ENCODE assay signal across 9 cellular contexts in the genomic region with DNA sequence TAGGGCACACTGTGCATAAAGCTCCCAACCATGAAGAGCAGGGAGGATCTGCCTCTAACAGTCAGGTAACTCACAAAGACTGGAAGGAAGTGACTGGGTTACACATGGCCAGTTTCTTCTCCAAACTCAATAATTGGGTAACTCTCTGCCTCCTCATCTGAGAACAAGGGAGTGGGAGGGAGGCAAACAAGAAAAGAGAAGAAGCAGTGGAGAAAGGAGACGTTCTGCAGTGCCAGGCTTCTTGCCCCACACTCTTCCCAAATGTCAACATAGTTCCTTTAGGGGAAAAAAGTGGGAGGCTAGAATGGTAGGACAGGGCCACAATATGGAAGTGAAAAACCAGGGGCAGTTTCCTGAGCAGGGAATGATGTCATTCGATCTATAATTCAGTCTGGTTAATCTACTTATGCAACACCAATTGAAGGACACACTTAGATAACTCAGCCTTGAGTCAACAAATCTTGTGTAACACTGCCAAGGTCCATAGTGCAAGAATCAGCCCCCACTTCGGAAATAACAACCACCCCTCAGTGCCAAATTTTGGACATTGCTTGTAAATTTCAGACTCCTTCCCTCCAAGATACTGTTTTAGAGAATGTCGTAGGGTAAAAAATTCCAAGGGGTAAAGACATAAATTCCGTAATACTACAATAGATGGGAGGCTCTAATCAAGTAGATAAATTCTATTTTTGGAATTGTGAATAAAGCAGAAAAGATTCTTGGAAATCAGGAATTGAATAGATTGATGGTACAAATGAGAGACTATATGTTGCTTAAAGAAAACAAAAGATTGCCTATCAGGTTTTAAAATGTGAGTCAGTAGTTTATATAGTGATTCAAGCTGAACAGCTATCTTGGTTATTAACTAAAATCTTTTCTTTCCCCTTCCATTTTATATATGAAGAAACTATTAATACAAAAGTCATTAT.
DNase-seq lines count a peak whose midpoint lies in the region; ATAC-seq and TF ChIP-seq lines count a peak whose summit lies in the region.
"Had no signal": no experiment of that assay in that cellular context is flagged by ENCODE, and none has a peak within 500 bp of the region (broad histone marks: within the 10 kb centered on the region; RNA-seq: fewer than 3 reads in every experiment).

No MANE protein-coding gene starts in this region.

- H3K27me3 Mint-ChIP-seq in activated CD4-positive, alpha-beta T cell treated with anti-CD3 and anti-CD28 coated beads for 36 hours = no peaks in the 10 kb centered on the region
- H3K27me3 Mint-ChIP-seq in WTC11 (ENCODE audit: low read depth) = no peaks in the 10 kb centered on the region
- no peaks in the 10 kb centered on the region for H3K27me3 Mint-ChIP-seq in activated T-helper 1 cell treated with anti-CD3 and anti-CD28 coated beads, Interleukin-12 subunit alpha, Interleukin-12 subunit beta, Interleukin-2, Interleukin-4 antibody, amounts not matched to agents 30 ng/mL and 10 ng/mL and 1 ng/mL, durations not matched to agents 14 hours and 24 hours and 36 hours (ENCODE audit: insufficient read depth)

- no peak for TF ChIP-seq POLR2A in transverse colon (IDR thresholded peaks at IDR 0.05)

- in situ Hi-C loops in transverse colon (cut with MboI; ENCODE audit: low pct_ligation_motif_present in 1 of 4, low pct_unique_long_range_greater_than_20kb in 1 of 4, low sequenced_read_pairs in 3 of 4) = loop anchor here in 3 of 4 donors (25.0 kb wide), 1 partner anchor 560 kb away; the partner anchor contains the start of gene BCL6 (in 3 of the 3)

- H3K36me3 ChIP-seq in kidney epithelial cell (ENCODE audit: control insufficient read depth, insufficient read depth, low read length) (no peaks in the 10 kb centered on the region), transverse colon (no peaks in the 10 kb centered on the region)

- H3K27ac ChIP-seq in transverse colon = peak overlapping the region; percentile 75 to 81 (median 79)

- 39 to 49% methylated on average over 3 to 5 of the region's 5 CpGs for WGBS in transverse colon (ENCODE audit: low coverage in 1 of 2), 2 donors

- peaks cover 29 to 84% (median 56%) of the 10 kb centered on the region in 4 donors for H3K4me1 ChIP-seq in transverse colon

- H3K4me3 ChIP-seq in kidney epithelial cell (ENCODE audit: low read depth, low read length) = no peak overlapping the region
- H3K4me3 ChIP-seq in transverse colon = no peak overlapping the region

- CTCF ChIA-PET in activated CD4-positive, alpha-beta T cell treated with anti-CD3 and anti-CD28 coated beads for 36 hours (lab: Charles Lee) = interaction anchor here (1.5 to 3.9 kb wide), 6 partner anchors 12 to 657 kb away, joined by 4 to 35 read pairs (median 8); no protein-coding TSS in a partner anchor
- CTCF ChIA-PET in WTC11 (lab: Charles Lee) = no interaction called here

- H3K4me3 Mint-ChIP-seq in activated CD4-positive, alpha-beta T cell treated with anti-CD3 and anti-CD28 coated beads for 36 hours = no peak overlapping the region
- no peak overlapping the region for H3K4me3 Mint-ChIP-seq in WTC11
- no peak overlapping the region for H3K4me3 Mint-ChIP-seq in activated T-helper 1 cell treated with anti-CD3 and anti-CD28 coated beads, Interleukin-12 subunit alpha, Interleukin-12 subunit beta, Interleukin-2, Interleukin-4 antibody, amounts not matched to agents 30 ng/mL and 10 ng/mL and 1 ng/mL, durations not matched to agents 14 hours and 24 hours and 36 hours

- peaks cover 82% of the 10 kb centered on the region for H3K4me1 Mint-ChIP-seq in activated CD4-positive, alpha-beta T cell treated with anti-CD3 and anti-CD28 coated beads for 36 hours
- H3K4me1 Mint-ChIP-seq in WTC11 = peaks cover 43% of the 10 kb centered on the region
- H3K4me1 Mint-ChIP-seq in activated T-helper 1 cell treated with anti-CD3 and anti-CD28 coated beads, Interleukin-12 subunit alpha, Interleukin-12 subunit beta, Interleukin-2, Interleukin-4 antibody, amounts not matched to agents 30 ng/mL and 10 ng/mL and 1 ng/mL, durations not matched to agents 14 hours and 24 hours and 36 hours (ENCODE audit: low read depth) = peaks cover 87% of the 10 kb centered on the region

- H3K9me3 Mint-ChIP-seq in activated CD4-positive, alpha-beta T cell treated with anti-CD3 and anti-CD28 coated beads for 36 hours (ENCODE audit: low read depth) = no peaks in the 10 kb centered on the region
- no peaks in the 10 kb centered on the region for H3K9me3 Mint-ChIP-seq in WTC11
- H3K9me3 Mint-ChIP-seq in activated T-helper 1 cell treated with anti-CD3 and anti-CD28 coated beads, Interleukin-12 subunit alpha, Interleukin-12 subunit beta, Interleukin-2, Interleukin-4 antibody, amounts not matched to agents 30 ng/mL and 10 ng/mL and 1 ng/mL, durations not matched to agents 14 hours and 24 hours and 36 hours = peaks cover 5% of the 10 kb centered on the region

- ATAC-seq in activated CD4-positive, alpha-beta T cell treated with anti-CD3 and anti-CD28 coated beads for 36 hours = no peak
- no peak for ATAC-seq in WTC11

- peaks cover 14% of the 10 kb centered on the region for H3K36me3 Mint-ChIP-seq in activated CD4-positive, alpha-beta T cell treated with anti-CD3 and anti-CD28 coated beads for 36 hours (ENCODE audit: low read depth)
- H3K36me3 Mint-ChIP-seq in WTC11 = no peaks in the 10 kb centered on the region
- H3K36me3 Mint-ChIP-seq in activated T-helper 1 cell treated with anti-CD3 and anti-CD28 coated beads, Interleukin-12 subunit alpha, Interleukin-12 subunit beta, Interleukin-2, Interleukin-4 antibody, amounts not matched to agents 30 ng/mL and 10 ng/mL and 1 ng/mL, durations not matched to agents 14 hours and 24 hours and 36 hours (ENCODE audit: low read depth) = peaks cover 20% of the 10 kb centered on the region

- peak; percentile 48 for TF ChIP-seq EP300 in transverse colon (IDR thresholded peaks at IDR 0.05; ENCODE audit: low read depth)

- H3K9me3 ChIP-seq in transverse colon = no peaks in the 10 kb centered on the region

- no peak for TF ChIP-seq CTCF in WTC11 (IDR thresholded peaks at IDR 0.05)
- no peak for TF ChIP-seq CTCF in kidney epithelial cell (IDR thresholded peaks at IDR 0.05; ENCODE audit: insufficient read depth, low read length, poor library complexity, severe bottlenecking)
- TF ChIP-seq CTCF in transverse colon (IDR thresholded peaks at IDR 0.05) = no peak

- intact Hi-C loops in activated CD4-positive, alpha-beta T cell treated with anti-CD3 and anti-CD28 coated beads for 36 hours (cut with DNase I, micrococcal nuclease) = loop anchor here (5.0 kb wide), 7 partner anchors 125 to 655 kb away; no protein-coding TSS in a partner anchor
- intact Hi-C loops in transverse colon (cut with DNase I; ENCODE audit: low total_unique reads) = no loop called here
- intact Hi-C loops in activated T-helper 1 cell treated with anti-CD3 and anti-CD28 coated beads, Interleukin-12 subunit alpha, Interleukin-12 subunit beta, Interleukin-2, Interleukin-4 antibody, amounts not matched to agents 30 ng/mL and 10 ng/mL and 1 ng/mL, durations not matched to agents 14 hours and 24 hours and 36 hours (cut with micrococcal nuclease) = loop anchor here (5.0 kb wide), 1 partner anchor 1415 kb away; no protein-coding TSS in a partner anchor

- DNase-seq in activated CD4-positive, alpha-beta T cell treated with anti-CD3 and anti-CD28 coated beads for 36 hours = no peak
- no peak for DNase-seq in activated CD4-positive, alpha-beta T cell treated with anti-CD3 and anti-CD28 coated beads, Interleukin-2, amount 50 U/mL, for 4 hours
- DNase-seq in WTC11 (ENCODE audit: low spot score) = no peak
- DNase-seq in kidney epithelial cell (ENCODE audit: low read depth) = peak; percentile 62
- DNase-seq in transverse colon = peak; percentile 17
- no peak for DNase-seq in activated T-helper 1 cell treated with anti-CD3 and anti-CD28 coated beads, Interleukin-12 subunit alpha, Interleukin-12 subunit beta, Interleukin-2, Interleukin-4 antibody, amounts not matched to agents 30 ng/mL and 10 ng/mL and 1 ng/mL, durations not matched to agents 14 hours and 24 hours and 36 hours (ENCODE audit: low spot score)
- no peak for DNase-seq in activated CD4-positive, alpha-beta T cell treated with anti-CD3 and anti-CD28 coated beads, Interleukin-2, amount 50 U/mL, for 48 hours
- no peak for DNase-seq in DMS153 treated with DMSO at 0.1 percent for 48 hours (lab: John Stamatoyannopoulos, UW; ENCODE audit: unreplicated experiment)
- DNase-seq: C1 segment of cervical spinal cord had no signal

- POLR2A ChIA-PET in activated CD4-positive, alpha-beta T cell treated with anti-CD3 and anti-CD28 coated beads for 36 hours (lab: Charles Lee) = interaction anchor here (2.7 to 3.0 kb wide), 2 partner anchors 12 kb away, joined by 23 to 27 read pairs; no protein-coding TSS in a partner anchor
- POLR2A ChIA-PET in WTC11 (lab: Charles Lee) = interaction anchor here (0.6 kb wide), 1 partner anchor 28 kb away, joined by 4 read pairs; no protein-coding TSS in a partner anchor

- H3K27ac Mint-ChIP-seq in activated CD4-positive, alpha-beta T cell treated with anti-CD3 and anti-CD28 coated beads for 36 hours = peak overlapping the region; percentile 58
- no peak overlapping the region for H3K27ac Mint-ChIP-seq in WTC11
- no peak overlapping the region for H3K27ac Mint-ChIP-seq in activated T-helper 1 cell treated with anti-CD3 and anti-CD28 coated beads, Interleukin-12 subunit alpha, Interleukin-12 subunit beta, Interleukin-2, Interleukin-4 antibody, amounts not matched to agents 30 ng/mL and 10 ng/mL and 1 ng/mL, durations not matched to agents 14 hours and 24 hours and 36 hours

- H3K27me3 ChIP-seq in kidney epithelial cell (ENCODE audit: control insufficient read depth, insufficient read depth, low read length) (no peaks in the 10 kb centered on the region), transverse colon (no peaks in the 10 kb centered on the region)

TF ChIP-seq in WTC11, 78 proteins besides CTCF, POLR2A, EP300 and RAD21:
- peak; percentile 93 for TF ChIP-seq GABPB1 (CRISPR knock-in tag; IDR thresholded peaks at IDR 0.05)
- no peak for TF ChIP-seq GTF2I (CRISPR knock-in tag; conservative IDR thresholded peaks at IDR 0.05)

Comparison
In these comparisons a context has a peak if more than half of its experiments do, and no peak if none do; other contexts are left out.
1. DNase-seq: peak in kidney epithelial cell (single experiment) and transverse colon (single experiment); none in activated CD4-positive, alpha-beta T cell treated with anti-CD3 and anti-CD28 coated beads for 36 hours (single experiment), activated CD4-positive, alpha-beta T cell treated with anti-CD3 and anti-CD28 coated beads, Interleukin-2, amount 50 U/mL, for 4 hours (0 of 2), WTC11 (single experiment), activated T-helper 1 cell treated with anti-CD3 and anti-CD28 coated beads, Interleukin-12 subunit alpha, Interleukin-12 subunit beta, Interleukin-2, Interleukin-4 antibody, amounts not matched to agents 30 ng/mL and 10 ng/mL and 1 ng/mL, durations not matched to agents 14 hours and 24 hours and 36 hours (single experiment), activated CD4-positive, alpha-beta T cell treated with anti-CD3 and anti-CD28 coated beads, Interleukin-2, amount 50 U/mL, for 48 hours (0 of 2) and DMS153 treated with DMSO at 0.1 percent for 48 hours (single experiment).